21 cellular contexts compared by ENCODE assay signal in the genomic region with DNA sequence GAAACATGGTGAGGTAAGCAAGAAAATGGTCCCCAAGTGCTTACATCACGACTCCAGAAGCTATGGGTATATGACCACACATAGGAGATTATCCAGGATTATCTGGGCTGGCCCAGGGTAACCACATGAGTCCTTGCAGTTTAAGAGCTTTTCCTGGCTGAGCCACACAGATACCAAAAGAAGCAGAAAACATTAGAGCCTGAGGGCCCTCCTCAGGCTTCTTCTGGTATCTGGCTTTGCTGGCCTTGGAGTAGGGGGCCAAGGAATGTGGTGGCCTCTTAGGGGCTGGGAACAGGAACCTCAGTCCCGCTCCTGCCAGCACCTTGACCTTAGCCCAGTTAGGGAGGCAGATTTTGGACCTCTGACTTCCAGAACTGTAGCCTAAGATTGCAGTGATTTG.
"Had no signal": no experiment of that assay in that cellular context is flagged by ENCODE, and none has a peak within 500 bp of the region (broad histone marks: within the 10 kb centered on the region; RNA-seq: fewer than 3 reads in every experiment).

No MANE protein-coding gene starts in this region.

- ATAC-seq: activated CD8-positive, alpha-beta T cell treated with anti-CD3 and anti-CD28 coated beads, Interleukin-2, amount 10 ng/mL, durations not matched to agents 7 days and 5 days; activated T-cell treated with anti-CD3 and anti-CD28 coated beads, Interleukin-2, amount 50 U/mL, for 4 hours; left cardiac atrium; lower lobe of right lung; stimulated activated naive CD8-positive, alpha-beta T cell treated with anti-CD3 and anti-CD28 coated beads, Interleukin-15, Interleukin-2, amounts not matched to agents 100 U/mL and 50 U/mL, for 24 hours had no signal

- H3K4me3 ChIP-seq: colonic mucosa, lower lobe of right lung, right atrium auricular region, tibial artery had no signal

- H3K4me1 ChIP-seq: colonic mucosa, lower lobe of right lung, right atrium auricular region, tibial artery had no signal

- H3K27me3 Mint-ChIP-seq: activated CD4-positive, alpha-beta T cell treated with anti-CD3 and anti-CD28 coated beads, Interleukin-2, amount 10 ng/mL, durations not matched to agents 7 days and 5 days had no signal

- H3K9me3 ChIP-seq: colonic mucosa, lower lobe of right lung had no signal

- H3K36me3 ChIP-seq: brain microvascular endothelial cell, colonic mucosa, lower lobe of right lung, right atrium auricular region had no signal

- H3K27me3 ChIP-seq: brain microvascular endothelial cell, colonic mucosa, right atrium auricular region, tibial artery had no signal

- H3K4me1 Mint-ChIP-seq: activated CD4-positive, alpha-beta T cell treated with anti-CD3 and anti-CD28 coated beads, Interleukin-2, amount 10 ng/mL, durations not matched to agents 7 days and 5 days; nephron had no signal

- H3K27ac ChIP-seq: brain microvascular endothelial cell, colonic mucosa, lower lobe of right lung, right atrium auricular region, tibial artery had no signal

- DNase-seq: activated CD4-positive, alpha-beta T cell treated with anti-CD3 and anti-CD28 coated beads, Interleukin-2, amount 10 ng/mL, durations not matched to agents 7 days and 5 days; activated CD8-positive, alpha-beta T cell treated with anti-CD3 and anti-CD28 coated beads, Interleukin-2, amount 10 ng/mL, durations not matched to agents 7 days and 5 days; activated naive CD4-positive, alpha-beta T cell treated with anti-CD3 and anti-CD28 coated beads for 36 hours; activated T-cell treated with anti-CD3 and anti-CD28 coated beads, Interleukin-2, amount 50 U/mL, for 4 hours; aorta; brain microvascular endothelial cell; central memory CD4-positive, alpha-beta T cell; colonic mucosa; erythroblast; head of caudate nucleus; left cardiac atrium; lower lobe of right lung; nucleus accumbens; posterior cingulate gyrus; stimulated activated CD4-positive, alpha-beta T cell treated with anti-CD3 and anti-CD28 coated beads, Interleukin-2, amount 100 ng/mL, for 24 hours; stimulated activated naive CD8-positive, alpha-beta T cell treated with anti-CD3 and anti-CD28 coated beads, Interleukin-15, Interleukin-2, amounts not matched to agents 100 U/mL and 50 U/mL, for 24 hours; substantia nigra; SW 1271; tibial artery had no signal

- H3K4me3 Mint-ChIP-seq: activated CD4-positive, alpha-beta T cell treated with anti-CD3 and anti-CD28 coated beads, Interleukin-2, amount 10 ng/mL, durations not matched to agents 7 days and 5 days; activated CD8-positive, alpha-beta T cell treated with anti-CD3 and anti-CD28 coated beads, Interleukin-2, amount 10 ng/mL, durations not matched to agents 7 days and 5 days; activated naive CD4-positive, alpha-beta T cell treated with anti-CD3 and anti-CD28 coated beads for 36 hours; activated T-cell treated with anti-CD3 and anti-CD28 coated beads, Interleukin-2, amount 50 U/mL, for 4 hours; nephron had no signal

- H3K27ac Mint-ChIP-seq: activated CD4-positive, alpha-beta T cell treated with anti-CD3 and anti-CD28 coated beads, Interleukin-2, amount 10 ng/mL, durations not matched to agents 7 days and 5 days; activated CD8-positive, alpha-beta T cell treated with anti-CD3 and anti-CD28 coated beads, Interleukin-2, amount 10 ng/mL, durations not matched to agents 7 days and 5 days; activated naive CD4-positive, alpha-beta T cell treated with anti-CD3 and anti-CD28 coated beads for 36 hours; nephron had no signal
